26 cellular contexts compared by ENCODE assay signal in genomic region chr5:172140120-172140519, GRCh38. TPM values are rescaled to one million over a fixed set of nuclear protein-coding genes. Genes with fewer than 3 reads are reported as not detected.
DNase-seq lines count a peak whose midpoint lies in the region; ATAC-seq, FAIRE-seq and TF ChIP-seq lines count a peak whose summit lies in the region.
"Had no signal": no experiment of that assay in that cellular context is flagged by ENCODE, and none has a peak within 500 bp of the region (broad histone marks: within the 10 kb centered on the region; RNA-seq: fewer than 3 reads in every experiment).

No MANE protein-coding gene starts in this region.

- H3K4me1 Mint-ChIP-seq in stimulated activated naive CD8-positive, alpha-beta T cell treated with anti-CD3 and anti-CD28 coated beads, Interleukin-15, Interleukin-2, amounts not matched to agents 100 ng/mL and 50 ng/mL, for 24 hours (ENCODE audit: low read depth) = peaks cover 70% of the 10 kb centered on the region
- peaks cover 41 to 70% of the 10 kb centered on the region in 2 donors for H3K4me1 Mint-ChIP-seq in stimulated activated naive B cell treated with anti-CD40 and anti-IgM and Interleukin-4, amounts not matched to agents 10 μg/mL and 1 μg/mL and 100 μg/mL, for 72 hours

- no peaks in the 10 kb centered on the region for H3K9me2 ChIP-seq in OCI-LY1 (ENCODE audit: low read depth, low read length)

- H3K4me3 Mint-ChIP-seq in stimulated activated naive CD8-positive, alpha-beta T cell treated with anti-CD3 and anti-CD28 coated beads, Interleukin-15, Interleukin-2, amounts not matched to agents 100 ng/mL and 50 ng/mL, for 24 hours = no peak overlapping the region
- no peak overlapping the region for H3K4me3 Mint-ChIP-seq in stimulated activated naive B cell treated with anti-CD40 and anti-IgM and Interleukin-4, amounts not matched to agents 10 μg/mL and 1 μg/mL and 100 μg/mL, for 72 hours

- no peaks in the 10 kb centered on the region for H4K20me1 ChIP-seq in OCI-LY1 (ENCODE audit: insufficient read depth, low read length)
- peaks cover 3% of the 10 kb centered on the region; the same call in 1 of the 2 replicates for H4K20me1 ChIP-seq in GM12878 (ENCODE audit: control insufficient read depth, insufficient read depth)

- SMC1A ChIA-PET in GM12878 (lab: Charles Lee; ENCODE audit: uncharacterized antibody, unreplicated experiment) = no interaction called here

- RAD21 ChIA-PET in GM12878 (lab: Charles Lee; ENCODE audit: unreplicated experiment) = interaction anchor here (1.8 kb wide), 1 partner anchor 35 kb away, joined by 5 read pairs; no protein-coding TSS in a partner anchor

- no peak overlapping the region for H3K4me2 ChIP-seq in OCI-LY1 (ENCODE audit: low read length)
- H3K4me2 ChIP-seq in GM12878 (ENCODE audit: control insufficient read depth, insufficient read depth) = no peak overlapping the region
- H3K4me2 ChIP-seq: KMS-11 had no signal

- POLR2A ChIA-PET in GM12878 (lab: Charles Lee) = interaction anchor here (0.6 to 1.0 kb wide), 3 partner anchors 12 to 59 kb away, joined by 3 to 5 read pairs (median 3); no protein-coding TSS in a partner anchor

- no peak for TF ChIP-seq POLR2A in GM12878 (IDR thresholded peaks at IDR 0.05; ENCODE audit: low read depth, low read length)

- peak overlapping the region; percentile 36 for H3K27ac Mint-ChIP-seq in stimulated activated naive CD8-positive, alpha-beta T cell treated with anti-CD3 and anti-CD28 coated beads, Interleukin-15, Interleukin-2, amounts not matched to agents 100 ng/mL and 50 ng/mL, for 24 hours
- peak overlapping the region; percentile 79 for H3K27ac Mint-ChIP-seq in stimulated activated naive B cell treated with anti-CD40 and anti-IgM and Interleukin-4, amounts not matched to agents 10 μg/mL and 1 μg/mL and 100 μg/mL, for 72 hours

- H3F3A ChIP-seq in OCI-LY1 (ENCODE audit: insufficient read depth, low read length) = no peaks in the 10 kb centered on the region

- no peak for FAIRE-seq in GM12878 (lab: Jason Lieb, UNC)
- FAIRE-seq: H54 had no signal

- intact Hi-C loops in GM12878 (cut with micrococcal nuclease; ENCODE audit: unreplicated experiment) = no loop called here

- H3K9me3 Mint-ChIP-seq in stimulated activated naive CD8-positive, alpha-beta T cell treated with anti-CD3 and anti-CD28 coated beads, Interleukin-15, Interleukin-2, amounts not matched to agents 100 ng/mL and 50 ng/mL, for 24 hours = no peaks in the 10 kb centered on the region
- no peaks in the 10 kb centered on the region for H3K9me3 Mint-ChIP-seq in stimulated activated naive B cell treated with anti-CD40 and anti-IgM and Interleukin-4, amounts not matched to agents 10 μg/mL and 1 μg/mL and 100 μg/mL, for 72 hours

- H3K36me3 ChIP-seq in OCI-LY1 (ENCODE audit: insufficient read depth, low read length) (peaks cover 15% of the 10 kb centered on the region), GM12878 (ENCODE audit: control insufficient read depth in 2 of 2, insufficient read depth in 2 of 2, low read length in 1 of 2) (peaks cover 2 to 13% of the 10 kb centered on the region in 2 experiments; a peak in 3 of 4 replicates)
- H3K36me3 ChIP-seq: heart left ventricle, left ventricle myocardium inferior, upper lobe of left lung had no signal

- no peak for DNase-seq in stimulated activated naive CD8-positive, alpha-beta T cell treated with anti-CD3 and anti-CD28 coated beads, Interleukin-15, Interleukin-2, amounts not matched to agents 100 U/mL and 50 U/mL, for 24 hours
- no peak for DNase-seq in GM12878 (ENCODE audit: low read depth, low spot score)
- DNase-seq in stimulated activated naive B cell treated with anti-CD40 and anti-IgM and Interleukin-4, amounts not matched to agents 10 μg/mL and 1 μg/mL and 100 μg/mL, for 72 hours = no peak
- DNase-seq in foreskin melanocyte = no peak
- no peak for DNase-seq in NCI-H2171 (lab: John Stamatoyannopoulos, UW)
- DNase-seq: COR-L47; heart left ventricle; left ventricle myocardium inferior; NCI-H1092; NCI-H2081; NCI-H510A treated with DMSO at 0.1 percent for 48 hours; PC-3; spleen; stimulated activated CD4-positive, alpha-beta T cell treated with anti-CD3 and anti-CD28 coated beads, Interleukin-4, amount 100 ng/mL, for 24 hours; upper lobe of left lung had no signal

- CTCF ChIA-PET in GM12878 (lab: Yijun Ruan, JAX) = interaction anchor here (0.6 kb wide), 1 partner anchor 164 kb away, joined by 4 read pairs; no protein-coding TSS in a partner anchor

- H2AFZ ChIP-seq in OCI-LY1 (ENCODE audit: low read length) (no peak overlapping the region), GM12878 (ENCODE audit: control insufficient read depth, low read depth, low read length) (no peak overlapping the region)

- TF ChIP-seq RAD21 in GM12878 (IDR thresholded peaks at IDR 0.05; ENCODE audit: insufficient read depth, low read depth, low read length) = no peak

- no peak overlapping the region for H3K4me3 ChIP-seq in OCI-LY1 (ENCODE audit: low read depth, low read length, poor library complexity, severe bottlenecking)
- H3K4me3 ChIP-seq in GM12878 = no peak overlapping the region
- H3K4me3 ChIP-seq: coronary artery, heart left ventricle, left ventricle myocardium inferior, spleen, upper lobe of left lung had no signal

- H3K4me1 ChIP-seq in OCI-LY1 (ENCODE audit: insufficient read depth, low read length, severe bottlenecking) (peaks cover 55% of the 10 kb centered on the region), GM12878 (ENCODE audit: control insufficient read depth, insufficient read depth, low read length) (peaks cover 11% of the 10 kb centered on the region)

- no peaks in the 10 kb centered on the region for H3K27me3 Mint-ChIP-seq in stimulated activated naive CD8-positive, alpha-beta T cell treated with anti-CD3 and anti-CD28 coated beads, Interleukin-15, Interleukin-2, amounts not matched to agents 100 ng/mL and 50 ng/mL, for 24 hours
- no peaks in the 10 kb centered on the region for H3K27me3 Mint-ChIP-seq in stimulated activated naive B cell treated with anti-CD40 and anti-IgM and Interleukin-4, amounts not matched to agents 10 μg/mL and 1 μg/mL and 100 μg/mL, for 72 hours

- TF ChIP-seq EP300 in GM12878 (IDR thresholded peaks at IDR 0.05; ENCODE audit: borderline replicate concordance in 1 of 2, control insufficient read depth in 1 of 2, low read depth in 2 of 2, low read length in 2 of 2) = no peak

- TF ChIP-seq CTCF in OCI-LY1 (IDR thresholded peaks at IDR 0.05; ENCODE audit: low read length) = no peak
- TF ChIP-seq CTCF in GM12878 (IDR thresholded peaks at IDR 0.05 in 2 of 3, conservative IDR thresholded peaks at IDR 0.05 in 1 of 3; ENCODE audit: control insufficient read depth in 2 of 3, extremely low read depth in 1 of 3, insufficient read depth in 1 of 3, low read depth in 3 of 3, low read length in 3 of 3) = no peak

- no peak overlapping the region for H3K9ac ChIP-seq in OCI-LY1 (ENCODE audit: low read length)
- H3K9ac ChIP-seq in GM12878 (ENCODE audit: control insufficient read depth, insufficient read depth, low read length) = no peak overlapping the region
- H3K9ac ChIP-seq: KMS-11 had no signal

- H3K27me3 ChIP-seq in OCI-LY1 (ENCODE audit: insufficient read depth, low read length) (no peaks in the 10 kb centered on the region), GM12878 (replicated peaks in 1 of 2; ENCODE audit: control insufficient read depth in 2 of 2, insufficient read depth in 2 of 2, low read length in 1 of 2) (no peaks in the 10 kb centered on the region)
- H3K27me3 ChIP-seq: heart left ventricle, upper lobe of left lung had no signal

- in situ Hi-C loops in GM12878 (cut with MboI) = no loop called here

- ATAC-seq in stimulated activated naive CD8-positive, alpha-beta T cell treated with anti-CD3 and anti-CD28 coated beads, Interleukin-15, Interleukin-2, amounts not matched to agents 100 U/mL and 50 U/mL, for 24 hours = no peak
- ATAC-seq in GM12878 (no peak), HG02623 (IDR thresholded peaks at IDR 0.05; ENCODE audit: unreplicated experiment) (no peak)
- ATAC-seq in stimulated activated naive B cell treated with anti-CD40 and anti-IgM and Interleukin-4, amounts not matched to agents 10 μg/mL and 1 μg/mL and 100 μg/mL, for 72 hours (replicated peaks) = peak; percentile 36 to 49
- ATAC-seq: heart left ventricle, PC-3 had no signal

- 83% methylated on average over 9 of the region's 9 CpGs for WGBS in GM12878 (ENCODE audit: insufficient coverage, insufficient replicate concordance, low lambda C conversion rate, missing lambda C conversion rate)

- peak overlapping the region; percentile 72 for H3K27ac ChIP-seq in OCI-LY1 (ENCODE audit: low read depth, low read length, poor library complexity, severe bottlenecking)
- no peak overlapping the region for H3K27ac ChIP-seq in GM12878 (ENCODE audit: control insufficient read depth, insufficient read depth)
- H3K27ac ChIP-seq: coronary artery, heart left ventricle, KMS-11, left ventricle myocardium inferior, upper lobe of left lung had no signal

- H3K9me3 ChIP-seq in OCI-LY1 (ENCODE audit: low read length) (peaks cover 3% of the 10 kb centered on the region; the same call in 1 of the 2 replicates), GM12878 (replicated peaks; ENCODE audit: control insufficient read depth, insufficient read depth, low read length) (peaks cover 3% of the 10 kb centered on the region; the same call in 2 of the 3 replicates)
- H3K9me3 ChIP-seq: left ventricle myocardium inferior, upper lobe of left lung had no signal

- BruUV-seq in GM12878 (replicated peaks; lab: Mats Ljungman, UMichigan) = no TSS peak

- H3K79me2 ChIP-seq in OCI-LY1 (ENCODE audit: insufficient read depth, low read length) (0 out of 2 replicates have a peak, but pooled peaks cover 3% of the 10 kb centered on the region), GM12878 (ENCODE audit: control insufficient read depth, insufficient read depth, low read length) (peaks cover 58% of the 10 kb centered on the region)

- H3K36me3 Mint-ChIP-seq in stimulated activated naive CD8-positive, alpha-beta T cell treated with anti-CD3 and anti-CD28 coated beads, Interleukin-15, Interleukin-2, amounts not matched to agents 100 ng/mL and 50 ng/mL, for 24 hours (ENCODE audit: low read depth) = peaks cover 37% of the 10 kb centered on the region
- H3K36me3 Mint-ChIP-seq in stimulated activated naive B cell treated with anti-CD40 and anti-IgM and Interleukin-4, amounts not matched to agents 10 μg/mL and 1 μg/mL and 100 μg/mL, for 72 hours = peaks cover 38 to 46% of the 10 kb centered on the region in 2 donors

RNA-seq across cellular contexts. Expression of gene STK10, which starts 47.9 kb away (rescaled TPM):
- 217 and 221 TPM in 2 replicates for total RNA-seq in GM12878 (2013; cell fraction: nucleolus; rRNA removed)
- total RNA-seq in GM12878 (2014; rRNA removed) (55.8 and 57.4 TPM in 2 replicates), GM12878 (2014; rRNA removed; fragmentation: Illumina TruSeq; extraction: Trizol) (46.1 and 46.9 TPM in 2 replicates), GM12878 (2021) (75.4 and 96.4 TPM in 2 replicates)
- polyA plus RNA-seq in GM12878 (2011; ENCODE audit: low read depth) = 28.9 TPM
- polyA plus RNA-seq in GM12878 (2011; rRNA removed) (21.1 and 41.8 TPM in 2 replicates), GM12878 (2014; fragmentation: Illumina TruSeq; extraction: Trizol) (33.6 and 53.2 TPM in 2 replicates), GM12878 (2014; fragmentation: Nextera tagmentation; extraction: Ambion mirVana) (10 to 100 TPM; 14.2 to 20.4 TPM), GM12878 (2014; rRNA removed) (48.1 and 53.0 TPM in 2 replicates), GM12878 (2016; fragmentation: Nextera tagmentation; extraction: Ambion mirVana) (10 to 100 TPM; 54.9 to 55.3 TPM)
- 45.3 and 48.2 TPM in 2 replicates for polyA plus RNA-seq in GM12878 (2011; cell fraction: cytosol; rRNA removed)
- 80.4 and 105 TPM in 2 replicates for polyA plus RNA-seq in GM12878 (2011; cell fraction: nucleus; rRNA removed)
- polyA plus RNA-seq in GM12878 (2012) = 49.9 and 55.9 TPM in 2 replicates
- polyA minus RNA-seq in GM12878 (2011; rRNA and poly(A)+ RNA removed) = 68.4 and 96.0 TPM in 2 replicates
- polyA minus RNA-seq in GM12878 (2011; cell fraction: cytosol; rRNA and poly(A)+ RNA removed) = 35.1 and 36.6 TPM in 2 replicates
- 53.1 and 106 TPM in 2 replicates for polyA minus RNA-seq in GM12878 (2011; cell fraction: nucleus; rRNA and poly(A)+ RNA removed)

RNA-seq across cellular contexts. Expression of gene EFCAB9, which starts 53.9 kb away (rescaled TPM):
- not detected in 2 replicates for total RNA-seq in GM12878 (2013; cell fraction: nucleolus; rRNA removed)
- total RNA-seq in GM12878 (2014; rRNA removed) = not detected in 2 replicates
- not detected in 2 replicates for total RNA-seq in GM12878 (2014; rRNA removed; fragmentation: Illumina TruSeq; extraction: Trizol)
- not detected in 2 replicates for total RNA-seq in GM12878 (2021)
- polyA plus RNA-seq in GM12878 (2011; ENCODE audit: low read depth) = not detected
- not detected in 2 replicates for polyA plus RNA-seq in GM12878 (2011; rRNA removed)
- not detected in 2 replicates for polyA plus RNA-seq in GM12878 (2011; cell fraction: cytosol; rRNA removed)
- not detected in 2 replicates for polyA plus RNA-seq in GM12878 (2011; cell fraction: nucleus; rRNA removed)
- not detected in 2 replicates for polyA plus RNA-seq in GM12878 (2012)
- polyA plus RNA-seq in GM12878 (2014; fragmentation: Illumina TruSeq; extraction: Trizol) = not detected in 2 replicates
- not detected for polyA plus RNA-seq in GM12878 (2014; fragmentation: Nextera tagmentation; extraction: Ambion mirVana)
- not detected in 2 replicates for polyA plus RNA-seq in GM12878 (2014; rRNA removed)
- under 1 TPM in 1 of 2 experiments, not detected in 1; 0.73 TPM for polyA plus RNA-seq in GM12878 (2016; fragmentation: Nextera tagmentation; extraction: Ambion mirVana)
- not detected in 2 replicates for polyA minus RNA-seq in GM12878 (2011; rRNA and poly(A)+ RNA removed)
- not detected in 2 replicates for polyA minus RNA-seq in GM12878 (2011; cell fraction: cytosol; rRNA and poly(A)+ RNA removed)
- polyA minus RNA-seq in GM12878 (2011; cell fraction: nucleus; rRNA and poly(A)+ RNA removed) = not detected in 2 replicates
- total RNA-seq: Daoy; heart left ventricle; HT-29; left ventricle myocardium inferior; mononuclear cell; PC-3; renal cortical epithelial cell; spleen; T-helper 1 cell treated with Interleukin-12 subunit alpha and Interleukin-12 subunit beta and Interleukin-4 antibody, amounts not matched to agents 30 ng/mL and 1 ng/mL, for 36 hours; upper lobe of left lung had no signal
- polyA plus RNA-seq: heart left ventricle, spleen had no signal

Comparison
In these comparisons a context has a peak if more than half of its experiments do, and no peak if none do; other contexts are left out.
1. ATAC-seq: peak in stimulated activated naive B cell treated with anti-CD40 and anti-IgM and Interleukin-4, amounts not matched to agents 10 μg/mL and 1 μg/mL and 100 μg/mL, for 72 hours (2 of 2); none in stimulated activated naive CD8-positive, alpha-beta T cell treated with anti-CD3 and anti-CD28 coated beads, Interleukin-15, Interleukin-2, amounts not matched to agents 100 U/mL and 50 U/mL, for 24 hours (single experiment), GM12878 (single experiment) and HG02623 (single experiment).